Comparison of ENCODE assay signal across 1 cellular context in genomic region chr6:43391448-43392031, GRCh38.
TF ChIP-seq lines count a peak whose summit lies in the region.

No MANE protein-coding gene starts in this region.

TF ChIP-seq in IMR-90, 13 proteins besides CTCF, POLR2A, EP300 and RAD21 (continued from another document):
- no peak for TF ChIP-seq USF2 (IDR thresholded peaks at IDR 0.05; ENCODE audit: low read depth, low read length)
- TF ChIP-seq BHLHE40 (IDR thresholded peaks at IDR 0.05; ENCODE audit: low read depth, low read length): no peak
